In the genomic region with DNA sequence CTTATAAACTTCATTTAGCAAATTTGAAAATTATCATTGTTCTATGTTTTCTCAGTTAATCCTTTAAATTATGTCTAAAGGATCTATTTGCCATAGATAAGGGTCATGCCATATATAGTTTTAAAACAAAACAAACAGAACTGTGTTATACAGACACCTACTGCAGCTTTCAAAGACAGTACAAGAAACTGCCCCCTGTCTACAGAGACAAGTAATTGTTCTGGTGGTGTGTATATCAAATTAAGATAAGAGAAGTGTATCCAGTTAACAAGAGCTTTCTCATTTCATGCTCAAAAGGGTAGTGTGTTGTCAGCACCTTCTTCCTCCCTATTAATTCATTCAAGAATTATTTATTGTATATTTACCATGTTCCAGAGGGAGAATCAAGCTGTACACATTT, we compare ENCODE assay signal across 12 cellular contexts.
A peak's percentile ranks its signal among the peaks of the same experiment; 100 is the strongest.
DNase-seq lines count a peak whose midpoint lies in the region; ATAC-seq and TF ChIP-seq lines count a peak whose summit lies in the region.
"Had no signal": no experiment of that assay in that cellular context is flagged by ENCODE, and none has a peak within 500 bp of the region (broad histone marks: within the 10 kb centered on the region; RNA-seq: fewer than 3 reads in every experiment).

No MANE protein-coding gene starts in this region.

- no peaks in the 10 kb centered on the region for H3K9me3 Mint-ChIP-seq in activated naive CD8-positive, alpha-beta T cell treated with anti-CD3 and anti-CD28 coated beads, Interleukin-2, amount 50 U/mL, for 24 hours
- H3K9me3 Mint-ChIP-seq: central memory CD8-positive, alpha-beta T cell; naive thymus-derived CD8-positive, alpha-beta T cell; T-helper 1 cell treated with Interleukin-12 subunit alpha and Interleukin-12 subunit beta and Interleukin-4 antibody, amounts not matched to agents 30 μg/mL and 1 μg/mL, for 36 hours had no signal

- H3F3A ChIP-seq in neural cell (ENCODE audit: insufficient read depth, low read length, poor library complexity, severe bottlenecking) = no peaks in the 10 kb centered on the region

- no peak overlapping the region for H3K4me2 ChIP-seq in neural cell (ENCODE audit: low read length)

- no peaks in the 10 kb centered on the region for H3K27me3 Mint-ChIP-seq in activated naive CD8-positive, alpha-beta T cell treated with anti-CD3 and anti-CD28 coated beads, Interleukin-2, amount 50 U/mL, for 24 hours
- H3K27me3 Mint-ChIP-seq: central memory CD8-positive, alpha-beta T cell had no signal

- H3K79me2 ChIP-seq in neural cell (replicated peaks; ENCODE audit: insufficient read depth, low read length) = no peaks in the 10 kb centered on the region

- H3K36me3 ChIP-seq in neural cell (ENCODE audit: insufficient read depth, low read length) = no peaks in the 10 kb centered on the region

- H3K4me3 ChIP-seq in NB4 (ENCODE audit: low read depth, low read length) (no peak overlapping the region), neural cell (ENCODE audit: low read length) (no peak overlapping the region)

- H3K27me3 ChIP-seq in neural cell (ENCODE audit: insufficient read depth, low read depth, low read length) = no peaks in the 10 kb centered on the region

- H3K27ac ChIP-seq in neural cell (ENCODE audit: low read length) = no peak overlapping the region

- no peak overlapping the region for H3K4me3 Mint-ChIP-seq in activated naive CD8-positive, alpha-beta T cell treated with anti-CD3 and anti-CD28 coated beads, Interleukin-2, amount 50 U/mL, for 24 hours
- H3K4me3 Mint-ChIP-seq: central memory CD8-positive, alpha-beta T cell; naive thymus-derived CD8-positive, alpha-beta T cell; T-helper 1 cell treated with Interleukin-12 subunit alpha and Interleukin-12 subunit beta and Interleukin-4 antibody, amounts not matched to agents 30 μg/mL and 1 μg/mL, for 36 hours had no signal

- H3K36me3 Mint-ChIP-seq in activated naive CD8-positive, alpha-beta T cell treated with anti-CD3 and anti-CD28 coated beads, Interleukin-2, amount 50 U/mL, for 24 hours (ENCODE audit: low read depth) = no peaks in the 10 kb centered on the region

- ATAC-seq in activated naive CD8-positive, alpha-beta T cell treated with anti-CD3 and anti-CD28 coated beads, Interleukin-2, amount 50 U/mL, for 24 hours = no peak
- ATAC-seq: HepG2; naive thymus-derived CD8-positive, alpha-beta T cell had no signal

- no peaks in the 10 kb centered on the region for H3K9me2 ChIP-seq in neural cell (ENCODE audit: insufficient read depth, low read length)

- peak; percentile 25 for TF ChIP-seq RAD21 in neural cell (conservative IDR thresholded peaks at IDR 0.05)

- no peak for TF ChIP-seq EP300 in neural cell (conservative IDR thresholded peaks at IDR 0.05; ENCODE audit: poor library complexity, severe bottlenecking)

- no peak overlapping the region for H2AFZ ChIP-seq in neural cell (ENCODE audit: low read depth, low read length)

- H3K4me1 Mint-ChIP-seq in activated naive CD8-positive, alpha-beta T cell treated with anti-CD3 and anti-CD28 coated beads, Interleukin-2, amount 50 U/mL, for 24 hours = no peaks in the 10 kb centered on the region
- H3K4me1 Mint-ChIP-seq: central memory CD8-positive, alpha-beta T cell; naive thymus-derived CD8-positive, alpha-beta T cell had no signal

- no peaks in the 10 kb centered on the region for H4K20me1 ChIP-seq in neural cell (ENCODE audit: insufficient read depth)

- DNase-seq in ELR (ENCODE audit: low read depth) (peak; percentile 20), NB4 (ENCODE audit: low read depth) (peak; percentile 4), dermis blood vessel endothelial cell (peak; percentile 7), amygdala (lab: John Stamatoyannopoulos, UW) (no peak), CD1c-positive myeloid dendritic cell (ENCODE audit: extremely low spot score) (no peak)
- no peak for DNase-seq in activated naive CD8-positive, alpha-beta T cell treated with anti-CD3 and anti-CD28 coated beads, Interleukin-2, amount 50 U/mL, for 24 hours
- DNase-seq: naive thymus-derived CD8-positive, alpha-beta T cell; NCI-H446 had no signal

- no peak overlapping the region for H3K27ac Mint-ChIP-seq in activated naive CD8-positive, alpha-beta T cell treated with anti-CD3 and anti-CD28 coated beads, Interleukin-2, amount 50 U/mL, for 24 hours
- H3K27ac Mint-ChIP-seq: naive thymus-derived CD8-positive, alpha-beta T cell; T-helper 1 cell treated with Interleukin-12 subunit alpha and Interleukin-12 subunit beta and Interleukin-4 antibody, amounts not matched to agents 30 μg/mL and 1 μg/mL, for 36 hours had no signal

- H3K9me3 ChIP-seq in neural cell (ENCODE audit: low read length) = no peaks in the 10 kb centered on the region

- no peak overlapping the region for H3K9ac ChIP-seq in neural cell (ENCODE audit: low read length)

- TF ChIP-seq CTCF in NB4 (IDR thresholded peaks at IDR 0.05; ENCODE audit: low read depth, low read length) (peak; percentile 8), neural cell (IDR thresholded peaks at IDR 0.05; ENCODE audit: poor library complexity, severe bottlenecking) (peak; percentile 46)

- no peak for TF ChIP-seq POLR2A in NB4 (IDR thresholded peaks at IDR 0.05; ENCODE audit: extremely low read depth, insufficient read length)

TF ChIP-seq in neural cell, 6 proteins besides CTCF, POLR2A, EP300 and RAD21:
- TF ChIP-seq SMC3 (conservative IDR thresholded peaks at IDR 0.05; ENCODE audit: poor library complexity) = peak; percentile 45
- no peak for TF ChIP-seq MXI1 (conservative IDR thresholded peaks at IDR 0.05; ENCODE audit: poor library complexity, severe bottlenecking)
TF ChIP-seq in neural cell: peak in this region for 1.

Comparison
In these comparisons a context has a peak if more than half of its experiments do, and no peak if none do; other contexts are left out.
1. DNase-seq: peak in ELR (single experiment), NB4 (single experiment) and dermis blood vessel endothelial cell (single experiment); none in activated naive CD8-positive, alpha-beta T cell treated with anti-CD3 and anti-CD28 coated beads, Interleukin-2, amount 50 U/mL, for 24 hours (single experiment), amygdala (0 of 56) and CD1c-positive myeloid dendritic cell (single experiment).